Comparison of ENCODE assay signal across 8 cellular contexts in genomic region chr6:35484921-35485392, GRCh38. TPM values are rescaled to one million over a fixed set of nuclear protein-coding genes. Genes with fewer than 3 reads are reported as not detected.
DNase-seq lines count a peak whose midpoint lies in the region; ATAC-seq and TF ChIP-seq lines count a peak whose summit lies in the region.
"Had no signal": no experiment of that assay in that cellular context is flagged by ENCODE, and none has a peak within 500 bp of the region (broad histone marks: within the 10 kb centered on the region; RNA-seq: fewer than 3 reads in every experiment).

No MANE protein-coding gene starts in this region.

- peak overlapping the region; percentile 82 for H3K9ac ChIP-seq in HUES64 (ENCODE audit: low read depth, low read length)

- H3K4me3 ChIP-seq in HUES64 (ENCODE audit: low read length) (peak overlapping the region; percentile 37), coronary artery (peak overlapping the region; percentile 61), mesodermal cell (ENCODE audit: extremely low read depth, insufficient read depth, low read length, poor library complexity, severe bottlenecking) (no peak overlapping the region), urinary bladder (ENCODE audit: low read depth, low read length) (no peak overlapping the region)

- H3K4me1 ChIP-seq in HUES64 (ENCODE audit: insufficient read depth, low read length) (peaks cover 41% of the 10 kb centered on the region), mesodermal cell (ENCODE audit: control insufficient read depth, insufficient read depth, low read length, poor library complexity, severe bottlenecking) (peaks cover 48% of the 10 kb centered on the region), urinary bladder (ENCODE audit: insufficient read depth) (peaks cover 7% of the 10 kb centered on the region)

- peaks cover 21% of the 10 kb centered on the region for H3K36me3 ChIP-seq in HUES64 (ENCODE audit: insufficient read depth, low read length)
- H3K36me3 ChIP-seq in mesodermal cell (ENCODE audit: control insufficient read depth, insufficient read depth, low read length), result peaks cover 53% of the 10 kb centered on the region
- no peaks in the 10 kb centered on the region for H3K36me3 ChIP-seq in urinary bladder (ENCODE audit: insufficient read depth)

- H3K27ac ChIP-seq in HUES64 (ENCODE audit: low read depth, low read length) (peak overlapping the region; percentile 94), coronary artery (peak overlapping the region; percentile 94 to 99), mesodermal cell (ENCODE audit: low read depth, low read length, severe bottlenecking) (peak overlapping the region; percentile 89), urinary bladder (ENCODE audit: low read depth) (peak overlapping the region; percentile 90)

- 81% methylated on average over 7 of the region's 7 CpGs for WGBS in HUES64
- 83 to 91% methylated on average over 6 to 7 of the region's 7 CpGs for WGBS in mesodermal cell (ENCODE audit: insufficient coverage in 2 of 2), 2 experiments
- 82% methylated on average over 7 of the region's 7 CpGs for WGBS in urinary bladder

- ATAC-seq in GM19395 (IDR thresholded peaks at IDR 0.05; ENCODE audit: unreplicated experiment) (no peak), HG02588 (IDR thresholded peaks at IDR 0.05; ENCODE audit: unreplicated experiment) (no peak), GM19324 (IDR thresholded peaks at IDR 0.05; ENCODE audit: low FRiP score, unreplicated experiment) (no peak)
- ATAC-seq: activated CD8-positive, alpha-beta T cell treated with anti-CD3 and anti-CD28 coated beads for 36 hours had no signal

- TF ChIP-seq CTCF in coronary artery (IDR thresholded peaks at IDR 0.05), result no peak

- H3K27me3 ChIP-seq in HUES64 (ENCODE audit: insufficient read depth, low read length), result no peaks in the 10 kb centered on the region

- DNase-seq in coronary artery (ENCODE audit: low spot score), result no peak
- DNase-seq: activated CD8-positive, alpha-beta T cell treated with anti-CD3 and anti-CD28 coated beads for 36 hours had no signal

- H3K9me3 ChIP-seq in HUES64 (ENCODE audit: insufficient read depth, low read depth, low read length), result no peaks in the 10 kb centered on the region
- H3K9me3 ChIP-seq in mesodermal cell (ENCODE audit: control insufficient read depth, low read length), result no peaks in the 10 kb centered on the region

RNA-seq across cellular contexts. Expression of gene TEAD3, which starts 11.9 kb away (rescaled TPM):
- polyA plus RNA-seq in HUES64 (2013, experiment 1 of 2), result 15.5 TPM
- 18.1 TPM for polyA plus RNA-seq in HUES64 (2013, experiment 2 of 2)
- polyA plus RNA-seq in mesodermal cell (2013, experiment 1 of 2), result 38.8 TPM
- 34.4 TPM for polyA plus RNA-seq in mesodermal cell (2013, experiment 2 of 2)
- 14.0 TPM for total RNA-seq in urinary bladder
- polyA plus RNA-seq in urinary bladder, result 126 TPM

RNA-seq across cellular contexts. Expression of gene RPL10A, which starts 16.8 kb away (rescaled TPM):
- 1,734 TPM for polyA plus RNA-seq in HUES64 (2013, experiment 1 of 2)
- 1,847 TPM for polyA plus RNA-seq in HUES64 (2013, experiment 2 of 2)
- polyA plus RNA-seq in mesodermal cell (2013, experiment 1 of 2), result 1,794 TPM
- polyA plus RNA-seq in mesodermal cell (2013, experiment 2 of 2), result 1,725 TPM
- total RNA-seq in urinary bladder, result 2,015 TPM
- polyA plus RNA-seq in urinary bladder, result 2,572 TPM

RNA-seq across cellular contexts. Expression of gene TULP1, which starts 27.7 kb away (rescaled TPM):
- 0.30 TPM for polyA plus RNA-seq in HUES64 (2013, experiment 1 of 2)
- polyA plus RNA-seq in HUES64 (2013, experiment 2 of 2), result 0.13 TPM
- not detected for polyA plus RNA-seq in mesodermal cell (2013, experiment 1 of 2)
- not detected for polyA plus RNA-seq in mesodermal cell (2013, experiment 2 of 2)
- total RNA-seq in urinary bladder, result 1.3 TPM
- polyA plus RNA-seq in urinary bladder, result 0.34 TPM
- total RNA-seq: activated CD8-positive, alpha-beta T cell treated with anti-CD3 and anti-CD28 coated beads for 36 hours had no signal

RNA-seq across cellular contexts. Expression of gene FANCE, which starts 32.8 kb away (rescaled TPM):
- 8.7 TPM for polyA plus RNA-seq in HUES64 (2013, experiment 1 of 2)
- 10.3 TPM for polyA plus RNA-seq in HUES64 (2013, experiment 2 of 2)
- 11.6 TPM for polyA plus RNA-seq in mesodermal cell (2013, experiment 1 of 2)
- 10.0 TPM for polyA plus RNA-seq in mesodermal cell (2013, experiment 2 of 2)
- 7.0 TPM for total RNA-seq in urinary bladder
- polyA plus RNA-seq in urinary bladder, result 5.0 TPM

Comparison
In these comparisons a context has a peak if more than half of its experiments do, and no peak if none do; other contexts are left out.
1. H3K4me3 ChIP-seq: peak in HUES64 (single experiment) and coronary artery (single experiment); none in mesodermal cell (single experiment) and urinary bladder (single experiment).
2. Peak in every context shown above with its lines, with median percentiles within 50 percentile points of each other: H3K27ac ChIP-seq.